ENCODE assay signal across 1 cellular context in the genomic region with DNA sequence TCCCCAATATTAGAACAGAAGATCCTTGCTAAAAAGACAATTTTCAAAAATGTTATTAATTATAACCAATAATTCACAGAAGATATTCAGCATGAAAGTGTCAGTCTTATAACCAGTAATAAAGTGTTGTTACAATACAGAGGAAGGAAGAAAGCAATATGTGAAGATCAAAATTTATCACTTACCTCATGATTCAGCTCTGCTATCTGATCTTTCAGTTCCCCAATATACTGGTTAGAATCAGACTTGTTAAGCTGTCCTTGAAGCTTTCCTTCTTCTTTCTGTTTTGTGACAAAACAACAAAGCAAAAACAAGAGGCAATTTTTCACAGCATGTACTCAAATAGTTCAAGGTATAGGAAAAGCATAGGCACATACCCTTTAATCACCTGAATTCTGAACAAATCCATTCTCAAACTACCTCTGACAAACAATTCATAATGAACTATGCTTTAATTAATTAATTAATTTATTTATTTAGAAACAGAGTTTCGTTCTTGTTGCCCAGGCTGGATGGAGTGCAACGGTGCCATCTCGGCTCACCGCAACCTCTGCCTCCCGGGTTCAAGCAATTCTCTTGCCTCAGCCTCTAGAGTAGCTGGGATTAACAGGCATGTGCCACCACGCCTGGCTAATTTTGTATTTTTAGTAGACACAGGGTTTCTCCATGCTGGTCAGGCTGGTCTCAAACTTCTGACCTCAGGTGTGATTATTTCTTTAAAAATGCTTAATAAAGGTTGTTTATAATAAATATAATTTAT.
TF ChIP-seq lines count a peak whose summit lies in the region.

No MANE protein-coding gene starts in this region.

TF ChIP-seq in GM12878, 131 proteins besides CTCF, POLR2A, EP300 and RAD21 (continued from another document):
- TF ChIP-seq, protein P1, sequence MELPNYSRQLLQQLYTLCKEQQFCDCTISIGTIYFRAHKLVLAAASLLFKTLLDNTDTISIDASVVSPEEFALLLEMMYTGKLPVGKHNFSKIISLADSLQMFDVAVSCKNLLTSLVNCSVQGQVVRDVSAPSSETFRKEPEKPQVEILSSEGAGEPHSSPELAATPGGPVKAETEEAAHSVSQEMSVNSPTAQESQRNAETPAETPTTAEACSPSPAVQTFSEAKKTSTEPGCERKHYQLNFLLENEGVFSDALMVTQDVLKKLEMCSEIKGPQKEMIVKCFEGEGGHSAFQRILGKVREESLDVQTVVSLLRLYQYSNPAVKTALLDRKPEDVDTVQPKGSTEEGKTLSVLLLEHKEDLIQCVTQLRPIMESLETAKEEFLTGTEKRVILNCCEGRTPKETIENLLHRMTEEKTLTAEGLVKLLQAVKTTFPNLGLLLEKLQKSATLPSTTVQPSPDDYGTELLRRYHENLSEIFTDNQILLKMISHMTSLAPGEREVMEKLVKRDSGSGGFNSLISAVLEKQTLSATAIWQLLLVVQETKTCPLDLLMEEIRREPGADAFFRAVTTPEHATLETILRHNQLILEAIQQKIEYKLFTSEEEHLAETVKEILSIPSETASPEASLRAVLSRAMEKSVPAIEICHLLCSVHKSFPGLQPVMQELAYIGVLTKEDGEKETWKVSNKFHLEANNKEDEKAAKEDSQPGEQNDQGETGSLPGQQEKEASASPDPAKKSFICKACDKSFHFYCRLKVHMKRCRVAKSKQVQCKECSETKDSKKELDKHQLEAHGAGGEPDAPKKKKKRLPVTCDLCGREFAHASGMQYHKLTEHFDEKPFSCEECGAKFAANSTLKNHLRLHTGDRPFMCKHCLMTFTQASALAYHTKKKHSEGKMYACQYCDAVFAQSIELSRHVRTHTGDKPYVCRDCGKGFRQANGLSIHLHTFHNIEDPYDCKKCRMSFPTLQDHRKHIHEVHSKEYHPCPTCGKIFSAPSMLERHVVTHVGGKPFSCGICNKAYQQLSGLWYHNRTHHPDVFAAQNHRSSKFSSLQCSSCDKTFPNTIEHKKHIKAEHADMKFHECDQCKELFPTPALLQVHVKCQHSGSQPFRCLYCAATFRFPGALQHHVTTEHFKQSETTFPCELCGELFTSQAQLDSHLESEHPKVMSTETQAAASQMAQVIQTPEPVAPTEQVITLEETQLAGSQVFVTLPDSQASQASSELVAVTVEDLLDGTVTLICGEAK (IDR thresholded peaks at IDR 0.05; ENCODE audit: borderline replicate concordance), result peak; percentile 83; the same call in 1 of the 2 replicates
- TF ChIP-seq ATF7 (IDR thresholded peaks at IDR 0.05; ENCODE audit: low read depth) (peak; percentile 97), BCL11A (IDR thresholded peaks at IDR 0.05; ENCODE audit: low read depth, low read length) (peak; percentile 75), ZZZ3 (IDR thresholded peaks at IDR 0.05; ENCODE audit: control insufficient read depth, insufficient read length, low read depth) (no peak), RB1 (IDR thresholded peaks at IDR 0.05; ENCODE audit: borderline replicate concordance) (no peak)
- TF ChIP-seq, protein P2, sequence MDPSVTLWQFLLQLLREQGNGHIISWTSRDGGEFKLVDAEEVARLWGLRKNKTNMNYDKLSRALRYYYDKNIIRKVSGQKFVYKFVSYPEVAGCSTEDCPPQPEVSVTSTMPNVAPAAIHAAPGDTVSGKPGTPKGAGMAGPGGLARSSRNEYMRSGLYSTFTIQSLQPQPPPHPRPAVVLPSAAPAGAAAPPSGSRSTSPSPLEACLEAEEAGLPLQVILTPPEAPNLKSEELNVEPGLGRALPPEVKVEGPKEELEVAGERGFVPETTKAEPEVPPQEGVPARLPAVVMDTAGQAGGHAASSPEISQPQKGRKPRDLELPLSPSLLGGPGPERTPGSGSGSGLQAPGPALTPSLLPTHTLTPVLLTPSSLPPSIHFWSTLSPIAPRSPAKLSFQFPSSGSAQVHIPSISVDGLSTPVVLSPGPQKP (IDR thresholded peaks at IDR 0.05; ENCODE audit: low read depth, low read length), result no peak
